In the genomic region with DNA sequence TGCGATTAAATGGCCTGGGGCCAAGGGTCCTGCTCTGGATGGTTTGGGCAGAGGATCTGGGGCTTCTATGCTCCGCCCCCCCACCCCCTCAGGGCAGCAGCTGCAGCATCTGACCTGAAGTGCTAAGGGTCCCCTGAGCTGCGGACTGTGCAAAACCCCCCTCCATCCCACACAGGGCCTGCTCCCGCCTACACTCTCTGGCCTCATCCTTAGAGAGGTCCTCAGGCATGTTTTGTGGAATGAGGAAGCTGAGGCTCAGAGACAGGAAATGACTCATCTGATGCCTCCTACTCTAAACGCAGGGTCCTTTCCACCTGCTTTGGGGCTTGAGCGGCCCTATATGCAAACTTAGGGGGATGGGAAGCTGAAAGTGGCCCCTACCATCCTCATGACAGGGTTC, we compare ENCODE assay signal across 10 cellular contexts. TPM values are rescaled to one million over a fixed set of nuclear protein-coding genes. Genes with fewer than 3 reads are reported as not detected.
DNase-seq lines count a peak whose midpoint lies in the region; ATAC-seq, FAIRE-seq and TF ChIP-seq lines count a peak whose summit lies in the region.
"Had no signal": no experiment of that assay in that cellular context is flagged by ENCODE, and none has a peak within 500 bp of the region (broad histone marks: within the 10 kb centered on the region; RNA-seq: fewer than 3 reads in every experiment).

No MANE protein-coding gene starts in this region.

- CTCF ChIA-PET in activated B cell treated with CpG ODN at 0.5 μM for 24 hours (lab: Charles Lee): interaction anchor here (0.6 to 3.6 kb wide), 10 partner anchors 16 to 180 kb away, joined by 3 to 18 read pairs (median 5); no protein-coding TSS in a partner anchor

- no peak overlapping the region for H3K4me3 ChIP-seq in HUES48 (ENCODE audit: low read depth, low read length)
- no peak overlapping the region for H3K4me3 ChIP-seq in kidney (ENCODE audit: low read length in 2 of 2)

- H3K27me3 Mint-ChIP-seq in activated B cell treated with CpG ODN at 0.5 μM for 24 hours: no peaks in the 10 kb centered on the region
- H3K27me3 Mint-ChIP-seq: activated naive CD8-positive, alpha-beta T cell had no signal

- peaks cover 58% of the 10 kb centered on the region for H3K4me1 Mint-ChIP-seq in activated B cell treated with CpG ODN at 0.5 μM for 24 hours

- TF ChIP-seq CTCF in activated B cell treated with CpG ODN at 0.5 μM for 24 hours (IDR thresholded peaks at IDR 0.05) (no peak), kidney (IDR thresholded peaks at IDR 0.05; ENCODE audit: borderline replicate concordance, extremely low read depth, insufficient read depth) (no peak)

- H3K27me3 ChIP-seq in HUES48 (ENCODE audit: control insufficient read depth, insufficient read depth, low read length): no peaks in the 10 kb centered on the region

- no peak for FAIRE-seq in kidney (lab: Jason Lieb, UNC)
- FAIRE-seq: A204.1 had no signal

- no peaks in the 10 kb centered on the region for H3K36me3 ChIP-seq in HUES48 (ENCODE audit: control insufficient read depth, insufficient read depth, low read length)
- no peaks in the 10 kb centered on the region for H3K36me3 ChIP-seq in kidney (ENCODE audit: control insufficient read depth in 1 of 2, insufficient read depth in 2 of 2, low read length in 2 of 2)

- peak overlapping the region; percentile 93 for H3K27ac Mint-ChIP-seq in activated B cell treated with CpG ODN at 0.5 μM for 24 hours
- H3K27ac Mint-ChIP-seq: activated naive CD8-positive, alpha-beta T cell had no signal

- no peaks in the 10 kb centered on the region for H3K9me3 Mint-ChIP-seq in activated B cell treated with CpG ODN at 0.5 μM for 24 hours

- peaks cover 20% of the 10 kb centered on the region for H3K4me1 ChIP-seq in HUES48 (ENCODE audit: control insufficient read depth, insufficient read depth, low read length)
- H3K4me1 ChIP-seq in kidney (ENCODE audit: control insufficient read depth in 1 of 2, insufficient read depth in 1 of 2, low read depth in 1 of 2, low read length in 2 of 2): no peaks in the 10 kb centered on the region

- POLR2A ChIA-PET in activated B cell treated with CpG ODN at 0.5 μM for 24 hours (lab: Charles Lee): interaction anchor here (0.5 to 2.4 kb wide), 18 partner anchors 9 to 248 kb away, joined by 3 to 35 read pairs (median 4); a partner anchor contains a TSS

- no peaks in the 10 kb centered on the region for H3K36me3 Mint-ChIP-seq in activated B cell treated with CpG ODN at 0.5 μM for 24 hours (ENCODE audit: low read depth)
- H3K36me3 Mint-ChIP-seq: activated naive CD8-positive, alpha-beta T cell had no signal

- DNase-seq in SHP77 (lab: John Stamatoyannopoulos, UW): peak; percentile 18 to 45
- DNase-seq in SHP77 treated with DMSO at 0.1 percent for 48 hours (lab: John Stamatoyannopoulos, UW): no peak
- peak; percentile 43 for DNase-seq in activated B cell treated with CpG ODN at 0.5 μM for 24 hours
- DNase-seq in kidney: peak; percentile 69
- no peak for DNase-seq in NCI-H146 (lab: John Stamatoyannopoulos, UW)
- no peak for DNase-seq in mesenteric fat pad (ENCODE audit: low spot score)

- H3K27ac ChIP-seq in HUES48 (ENCODE audit: low read depth, low read length) (peak overlapping the region; percentile 67), kidney (ENCODE audit: low read depth in 2 of 2, low read length in 2 of 2) (no peak overlapping the region)

- ATAC-seq in GM21786 (IDR thresholded peaks at IDR 0.05; ENCODE audit: unreplicated experiment): peak; percentile 73
- ATAC-seq in activated B cell treated with CpG ODN at 0.5 μM for 24 hours (ENCODE audit: low read depth): peak; percentile 87

- intact Hi-C loops in activated B cell treated with CpG ODN at 0.5 μM for 24 hours (cut with micrococcal nuclease): loop anchor here (1.0 to 2.0 kb wide), 4 partner anchors 20 to 65 kb away; a partner anchor contains a TSS
- intact Hi-C loops in kidney (cut with DNase I): no loop called here

- no peaks in the 10 kb centered on the region for H3K9me3 ChIP-seq in HUES48 (ENCODE audit: control insufficient read depth, insufficient read depth, low read length)
- H3K9me3 ChIP-seq in kidney (ENCODE audit: control insufficient read depth in 1 of 2, low read length in 2 of 2): no peaks in the 10 kb centered on the region

- H3K4me3 Mint-ChIP-seq in activated B cell treated with CpG ODN at 0.5 μM for 24 hours: peak overlapping the region; percentile 65
- H3K4me3 Mint-ChIP-seq: activated naive CD8-positive, alpha-beta T cell had no signal

- H3K9ac ChIP-seq in HUES48 (ENCODE audit: low read depth, low read length) (no peak overlapping the region), kidney (ENCODE audit: low read length in 2 of 2) (no peak overlapping the region)

RNA-seq across cellular contexts. Expression of a gene that starts 59.5 kb away (rescaled TPM):
- total RNA-seq in activated B cell treated with CpG ODN at 0.5 μM for 24 hours (721 and 762 TPM in 2 replicates), kidney (201 TPM), mesenteric fat pad (67.9 TPM)
- polyA plus RNA-seq in kidney (ENCODE audit: insufficient read depth, low read depth, low replicate concordance): 1,628 TPM

Comparison
In these comparisons a context has a peak if more than half of its experiments do, and no peak if none do; other contexts are left out.
1. DNase-seq: peak in SHP77 (2 of 2), activated B cell treated with CpG ODN at 0.5 μM for 24 hours (single experiment) and kidney (single experiment); none in SHP77 treated with DMSO at 0.1 percent for 48 hours (single experiment), NCI-H146 (single experiment) and mesenteric fat pad (single experiment).